31 cellular contexts compared by ENCODE assay signal in genomic region chr4:118087366-118087765, GRCh38. TPM values are rescaled to one million over a fixed set of nuclear protein-coding genes. Genes with fewer than 3 reads are reported as not detected.
"Had no signal": no experiment of that assay in that cellular context is flagged by ENCODE, and none has a peak within 500 bp of the region (broad histone marks: within the 10 kb centered on the region; RNA-seq: fewer than 3 reads in every experiment).

No MANE protein-coding gene starts in this region.

- H3K36me3 ChIP-seq: breast epithelium, left lung, thyroid gland, upper lobe of right lung had no signal

- DNase-seq: activated B cell treated with CpG ODN at 0.5 μM for 24 hours; activated CD4-positive, alpha-beta T cell treated with anti-CD3 and anti-CD28 coated beads for 36 hours; activated CD4-positive, alpha-beta T cell treated with anti-CD3 and anti-CD28 coated beads, Interleukin-2, amount 50 U/mL, for 4 hours; activated CD8-positive, alpha-beta memory T cell treated with anti-CD3 and anti-CD28 coated beads, Interleukin-2, amount 50 U/mL, for 48 hours; activated naive CD4-positive, alpha-beta T cell treated with Interleukin-2 at 50 U/mL for 16 hours; activated naive CD8-positive, alpha-beta T cell treated with anti-CD3 and anti-CD28 coated beads, Interleukin-2, amount 10 ng/mL, durations not matched to agents 7 days and 5 days; activated T-cell treated with anti-CD3 and anti-CD28 coated beads, Interleukin-2, amount 50 U/mL, for 4 hours; amniotic stem cell; endodermal cell; foreskin keratinocyte; immature natural killer cell; left lung; right cardiac atrium; stimulated activated CD4-positive, alpha-beta T cell treated with anti-CD3 and anti-CD28 coated beads, Interleukin-12 subunit alpha, Interleukin-12 subunit beta, amount 100 ng/mL, for 4 hours; stimulated activated CD4-positive, alpha-beta T cell treated with anti-CD3 and anti-CD28 coated beads, Interleukin-4, amount 100 ng/mL, for 4 hours; stimulated activated naive CD8-positive, alpha-beta T cell treated with anti-CD3 and anti-CD28 coated beads, Interleukin-15, Interleukin-2, amounts not matched to agents 100 U/mL and 50 U/mL, for 24 hours; T1000; thyroid gland; upper lobe of right lung had no signal

- H3K9me3 ChIP-seq: breast epithelium, left lung, thyroid gland, upper lobe of right lung had no signal

- H3K9me3 Mint-ChIP-seq: activated B cell treated with CpG ODN at 0.5 μM for 24 hours; activated naive CD8-positive, alpha-beta T cell treated with anti-CD3 and anti-CD28 coated beads, Interleukin-2, amount 10 ng/mL, durations not matched to agents 7 days and 5 days; activated T-cell treated with anti-CD3 and anti-CD28 coated beads, Interleukin-2, amount 50 U/mL, for 4 hours; activated T-helper 2 cell treated with anti-CD3 and anti-CD28 coated beads, Interferon-gamma antibody, Interleukin-2, Interleukin-4, amounts not matched to agents 10 μg/mL and 5 μg/mL and 100 μg/mL, durations not matched to agents 14 hours and 24 hours and 36 hours; endodermal cell; natural killer cell treated with Interleukin-12 subunit alpha and Interleukin-12 subunit beta and Interleukin-15 and Interleukin-18, amount 100 ng/mL, for 72 hours; T-helper 1 cell treated with Interleukin-12 subunit alpha and Interleukin-12 subunit beta and Interleukin-4 antibody, amounts not matched to agents 30 μg/mL and 1 μg/mL, for 36 hours had no signal

- H3K4me1 ChIP-seq: breast epithelium, foreskin keratinocyte, left lung, parathyroid adenoma, thyroid gland, upper lobe of right lung had no signal

- H3K36me3 Mint-ChIP-seq: activated naive CD8-positive, alpha-beta T cell treated with anti-CD3 and anti-CD28 coated beads, Interleukin-2, amount 10 ng/mL, durations not matched to agents 7 days and 5 days; immature natural killer cell; natural killer cell treated with Interleukin-12 subunit alpha and Interleukin-12 subunit beta and Interleukin-15 and Interleukin-18, amount 100 ng/mL, for 72 hours had no signal

- H3K27ac Mint-ChIP-seq: activated B cell treated with CpG ODN at 0.5 μM for 24 hours; activated CD4-positive, alpha-beta T cell treated with anti-CD3 and anti-CD28 coated beads for 36 hours; activated naive CD8-positive, alpha-beta T cell treated with anti-CD3 and anti-CD28 coated beads, Interleukin-2, amount 10 ng/mL, durations not matched to agents 7 days and 5 days; activated T-helper 2 cell treated with anti-CD3 and anti-CD28 coated beads, Interferon-gamma antibody, Interleukin-2, Interleukin-4, amounts not matched to agents 10 μg/mL and 5 μg/mL and 100 μg/mL, durations not matched to agents 14 hours and 24 hours and 36 hours; endodermal cell; immature natural killer cell; natural killer cell treated with Interleukin-12 subunit alpha and Interleukin-12 subunit beta and Interleukin-15 and Interleukin-18, amount 100 ng/mL, for 72 hours; T-helper 1 cell treated with Interleukin-12 subunit alpha and Interleukin-12 subunit beta and Interleukin-4 antibody, amounts not matched to agents 30 μg/mL and 1 μg/mL, for 36 hours had no signal

- ATAC-seq: activated CD4-positive, alpha-beta T cell treated with anti-CD3 and anti-CD28 coated beads for 36 hours; activated T-cell treated with anti-CD3 and anti-CD28 coated beads, Interleukin-2, amount 50 U/mL, for 4 hours; foreskin keratinocyte; left lung; natural killer cell treated with Interleukin-12 subunit alpha and Interleukin-12 subunit beta and Interleukin-15 and Interleukin-18, amount 100 ng/mL, for 72 hours; right cardiac atrium; stimulated activated naive CD8-positive, alpha-beta T cell treated with anti-CD3 and anti-CD28 coated beads, Interleukin-15, Interleukin-2, amounts not matched to agents 100 U/mL and 50 U/mL, for 24 hours; upper lobe of right lung had no signal

- H3K4me3 ChIP-seq: breast epithelium, coronary artery, left lung, thyroid gland, upper lobe of right lung had no signal

- H3K27ac ChIP-seq: breast epithelium, coronary artery, foreskin keratinocyte, left lung, parathyroid adenoma, thyroid gland, upper lobe of right lung had no signal

- H3K27me3 ChIP-seq: breast epithelium, foreskin keratinocyte, left lung, thyroid gland, upper lobe of right lung had no signal

RNA-seq across cellular contexts. Expression of gene NDST3, which starts 53.1 kb away (rescaled TPM):
- total RNA-seq: activated B cell treated with CpG ODN at 0.5 μM for 24 hours; activated CD4-positive, alpha-beta T cell treated with anti-CD3 and anti-CD28 coated beads for 36 hours; activated CD8-positive, alpha-beta memory T cell treated with anti-CD3 and anti-CD28 coated beads for 36 hours; activated naive CD8-positive, alpha-beta T cell treated with anti-CD3 and anti-CD28 coated beads, Interleukin-2, amount 10 ng/mL, durations not matched to agents 7 days and 5 days; activated T-cell treated with anti-CD3 and anti-CD28 coated beads, Interleukin-2, amount 50 U/mL, for 4 hours; activated T-helper 2 cell treated with anti-CD3 and anti-CD28 coated beads, Interferon-gamma antibody, Interleukin-2, Interleukin-4, amounts not matched to agents 10 μg/mL and 5 μg/mL and 100 μg/mL, durations not matched to agents 14 hours and 24 hours and 36 hours; epithelial cell of proximal tubule; fibroblast of lung; foreskin keratinocyte; glomerular endothelial cell; natural killer cell treated with Interleukin-12 subunit alpha and Interleukin-12 subunit beta and Interleukin-15 and Interleukin-18, amount 100 ng/mL, for 72 hours; pulmonary artery endothelial cell; subcutaneous adipose tissue; upper lobe of right lung had no signal
